ENCODE assay signal across 8 cellular contexts in genomic region chr12:108515916-108516315, GRCh38. TPM values are rescaled to one million over a fixed set of nuclear protein-coding genes. Genes with fewer than 3 reads are reported as not detected.
DNase-seq lines count a peak whose midpoint lies in the region; ATAC-seq and TF ChIP-seq lines count a peak whose summit lies in the region.

No MANE protein-coding gene starts in this region.

- ATAC-seq in GM21390 (IDR thresholded peaks at IDR 0.05; ENCODE audit: unreplicated experiment) (no peak), GM18873 (IDR thresholded peaks at IDR 0.05; ENCODE audit: low FRiP score, unreplicated experiment) (no peak)

- peak overlapping the region; percentile 70 to 99 (median 84) for H3K4me3 ChIP-seq in tibial nerve

- peaks cover 0 to 32% (median 10%) of the 10 kb centered on the region in 4 donors for H3K4me1 ChIP-seq in tibial nerve

- TF ChIP-seq EP300 in tibial nerve (IDR thresholded peaks at IDR 0.05): no peak

- intact Hi-C loops in activated T-helper 1 cell treated with anti-CD3 and anti-CD28 coated beads, Interleukin-12 subunit alpha, Interleukin-12 subunit beta, Interleukin-2, Interleukin-4 antibody, amounts not matched to agents 30 ng/mL and 10 ng/mL and 1 ng/mL, durations not matched to agents 14 hours and 24 hours and 36 hours (cut with micrococcal nuclease): loop anchor here (1.0 to 5.0 kb wide), 11 partner anchors 45 to 1056 kb away; partner anchors contain the start of genes ALKBH2, CORO1C, MMAB and MVK

- H3K9me3 Mint-ChIP-seq in activated naive CD4-positive, alpha-beta T cell treated with anti-CD3 and anti-CD28 coated beads, Interleukin-2, amount 50 U/mL, for 24 hours: no peaks in the 10 kb centered on the region
- no peaks in the 10 kb centered on the region for H3K9me3 Mint-ChIP-seq in activated T-helper 1 cell treated with anti-CD3 and anti-CD28 coated beads, Interleukin-12 subunit alpha, Interleukin-12 subunit beta, Interleukin-2, Interleukin-4 antibody, amounts not matched to agents 30 ng/mL and 10 ng/mL and 1 ng/mL, durations not matched to agents 14 hours and 24 hours and 36 hours

- no peak for TF ChIP-seq CTCF in tibial nerve (IDR thresholded peaks at IDR 0.05)

- H3K27ac ChIP-seq in tibial nerve: peak overlapping the region in 2 of 4 donors; percentile 75

- H3K9me3 ChIP-seq in tibial nerve: no peaks in the 10 kb centered on the region

- H3K27ac Mint-ChIP-seq in activated naive CD4-positive, alpha-beta T cell treated with anti-CD3 and anti-CD28 coated beads, Interleukin-2, amount 50 U/mL, for 24 hours: peak overlapping the region; percentile 89
- peak overlapping the region; percentile 82 for H3K27ac Mint-ChIP-seq in activated T-helper 1 cell treated with anti-CD3 and anti-CD28 coated beads, Interleukin-12 subunit alpha, Interleukin-12 subunit beta, Interleukin-2, Interleukin-4 antibody, amounts not matched to agents 30 ng/mL and 10 ng/mL and 1 ng/mL, durations not matched to agents 14 hours and 24 hours and 36 hours

- no peaks in the 10 kb centered on the region for H3K27me3 ChIP-seq in tibial nerve

- WGBS in tibial nerve, 2 donors: 45 to 52% methylated on average over 5 of the region's 5 CpGs

- H3K27me3 Mint-ChIP-seq in activated naive CD4-positive, alpha-beta T cell treated with anti-CD3 and anti-CD28 coated beads, Interleukin-2, amount 50 U/mL, for 24 hours: no peaks in the 10 kb centered on the region
- H3K27me3 Mint-ChIP-seq in activated T-helper 1 cell treated with anti-CD3 and anti-CD28 coated beads, Interleukin-12 subunit alpha, Interleukin-12 subunit beta, Interleukin-2, Interleukin-4 antibody, amounts not matched to agents 30 ng/mL and 10 ng/mL and 1 ng/mL, durations not matched to agents 14 hours and 24 hours and 36 hours (ENCODE audit: insufficient read depth): peaks cover 3% of the 10 kb centered on the region

- no peak for TF ChIP-seq POLR2A in tibial nerve (IDR thresholded peaks at IDR 0.05)

- no peak for DNase-seq in activated naive CD4-positive, alpha-beta T cell treated with Interleukin-2 at 50 U/mL for 16 hours
- no peak for DNase-seq in activated T-helper 1 cell treated with anti-CD3 and anti-CD28 coated beads, Interleukin-12 subunit alpha, Interleukin-12 subunit beta, Interleukin-2, Interleukin-4 antibody, amounts not matched to agents 30 ng/mL and 10 ng/mL and 1 ng/mL, durations not matched to agents 14 hours and 24 hours and 36 hours (ENCODE audit: low spot score)
- DNase-seq in kidney tubule cell (ENCODE audit: low spot score) (peak; percentile 13), tibial nerve (ENCODE audit: low spot score in 2 of 2) (no peak), HUDEP-2 (lab: John Stamatoyannopoulos, UW; ENCODE audit: unreplicated experiment in 76 of 76) (no peak)

- peaks cover 6% of the 10 kb centered on the region for H3K36me3 Mint-ChIP-seq in activated naive CD4-positive, alpha-beta T cell treated with anti-CD3 and anti-CD28 coated beads, Interleukin-2, amount 50 U/mL, for 24 hours
- H3K36me3 Mint-ChIP-seq in activated T-helper 1 cell treated with anti-CD3 and anti-CD28 coated beads, Interleukin-12 subunit alpha, Interleukin-12 subunit beta, Interleukin-2, Interleukin-4 antibody, amounts not matched to agents 30 ng/mL and 10 ng/mL and 1 ng/mL, durations not matched to agents 14 hours and 24 hours and 36 hours (ENCODE audit: low read depth): peaks cover 19% of the 10 kb centered on the region

- H3K36me3 ChIP-seq in tibial nerve: peaks cover 0 to 36% (median 9%) of the 10 kb centered on the region in 3 donors

- peaks cover 21% of the 10 kb centered on the region for H3K4me1 Mint-ChIP-seq in activated naive CD4-positive, alpha-beta T cell treated with anti-CD3 and anti-CD28 coated beads, Interleukin-2, amount 50 U/mL, for 24 hours
- H3K4me1 Mint-ChIP-seq in activated T-helper 1 cell treated with anti-CD3 and anti-CD28 coated beads, Interleukin-12 subunit alpha, Interleukin-12 subunit beta, Interleukin-2, Interleukin-4 antibody, amounts not matched to agents 30 ng/mL and 10 ng/mL and 1 ng/mL, durations not matched to agents 14 hours and 24 hours and 36 hours (ENCODE audit: low read depth): peaks cover 23% of the 10 kb centered on the region

- H3K4me3 Mint-ChIP-seq in activated naive CD4-positive, alpha-beta T cell treated with anti-CD3 and anti-CD28 coated beads, Interleukin-2, amount 50 U/mL, for 24 hours: peak overlapping the region; percentile 90
- peak overlapping the region; percentile 91 for H3K4me3 Mint-ChIP-seq in activated T-helper 1 cell treated with anti-CD3 and anti-CD28 coated beads, Interleukin-12 subunit alpha, Interleukin-12 subunit beta, Interleukin-2, Interleukin-4 antibody, amounts not matched to agents 30 ng/mL and 10 ng/mL and 1 ng/mL, durations not matched to agents 14 hours and 24 hours and 36 hours

RNA-seq across cellular contexts. Expression of gene FICD, which starts 0.8 kb away (rescaled TPM):
- 6.1 and 6.8 TPM in 2 replicates for total RNA-seq in activated T-helper 1 cell treated with anti-CD3 and anti-CD28 coated beads, Interleukin-12 subunit alpha, Interleukin-12 subunit beta, Interleukin-2, Interleukin-4 antibody, amounts not matched to agents 30 ng/mL and 10 ng/mL and 1 ng/mL, durations not matched to agents 14 hours and 24 hours and 36 hours
- total RNA-seq in tibial nerve: 10 to 100 TPM in 1 of 4 donors, 1 to 10 TPM in 3; 4.8 to 13.2 (median 8.3) TPM

RNA-seq across cellular contexts. Expression of gene SART3, which starts 45.1 kb away (rescaled TPM):
- total RNA-seq in activated T-helper 1 cell treated with anti-CD3 and anti-CD28 coated beads, Interleukin-12 subunit alpha, Interleukin-12 subunit beta, Interleukin-2, Interleukin-4 antibody, amounts not matched to agents 30 ng/mL and 10 ng/mL and 1 ng/mL, durations not matched to agents 14 hours and 24 hours and 36 hours: 83.3 and 96.4 TPM in 2 replicates
- 10 to 100 TPM; 51.3 to 70.1 (median 63.4) TPM for total RNA-seq in tibial nerve

RNA-seq across cellular contexts. Expression of gene ISCU, which starts 46.5 kb away (rescaled TPM):
- 73.8 and 74.9 TPM in 2 replicates for total RNA-seq in activated T-helper 1 cell treated with anti-CD3 and anti-CD28 coated beads, Interleukin-12 subunit alpha, Interleukin-12 subunit beta, Interleukin-2, Interleukin-4 antibody, amounts not matched to agents 30 ng/mL and 10 ng/mL and 1 ng/mL, durations not matched to agents 14 hours and 24 hours and 36 hours
- total RNA-seq in tibial nerve: 100 to 1,000 TPM; 172 to 269 (median 185) TPM
